In genomic region chr3:136962961-136963360, GRCh38 we compare ENCODE assay signal across 26 cellular contexts. TPM values are rescaled to one million over a fixed set of nuclear protein-coding genes. Genes with fewer than 3 reads are reported as not detected.
"Had no signal": no experiment of that assay in that cellular context is flagged by ENCODE, and none has a peak within 500 bp of the region (broad histone marks: within the 10 kb centered on the region; RNA-seq: fewer than 3 reads in every experiment).

No MANE protein-coding gene starts in this region.

- DNase-seq: effector CD8-positive, alpha-beta T cell; endodermal cell; foreskin melanocyte; glutamatergic neuron; heart right ventricle; hippocampal formation; immature natural killer cell; islet precursor cell; left ventricle myocardium superior; lower lobe of right lung; natural killer cell; occipital lobe; ovary; psoas muscle; right cardiac atrium; sigmoid colon; stimulated activated CD4-positive, alpha-beta T cell treated with anti-CD3 and anti-CD28 coated beads, Interleukin-2, amount 100 ng/mL, for 24 hours; stimulated activated CD4-positive, alpha-beta T cell treated with anti-CD3 and anti-CD28 coated beads, Interleukin-4, amount 100 ng/mL, for 24 hours; stimulated activated naive CD4-positive, alpha-beta T cell treated with Interleukin-2 at 50 U/mL for 16 hours; stomach; thyroid gland had no signal

- H3K36me3 ChIP-seq: esophagus muscularis mucosa, heart right ventricle, lower lobe of right lung, ovary, sigmoid colon, stomach, thyroid gland had no signal

- H3K9me3 Mint-ChIP-seq: memory B cell; natural killer cell; stimulated activated effector memory CD8-positive, alpha-beta T cell treated with anti-CD3 and anti-CD28 coated beads, Interleukin-12 subunit alpha, Interleukin-12 subunit beta, amount 100 ng/mL, for 72 hours; type B pancreatic cell had no signal

- ATAC-seq: heart right ventricle; left ventricle myocardium superior; lower lobe of right lung; natural killer cell; psoas muscle; right cardiac atrium; stimulated activated effector memory CD8-positive, alpha-beta T cell treated with anti-CD3 and anti-CD28 coated beads, Interleukin-12 subunit alpha, Interleukin-12 subunit beta, amount 100 ng/mL, for 72 hours had no signal

- H3K27me3 ChIP-seq: esophagus muscularis mucosa, heart right ventricle, ovary, sigmoid colon, stomach, thyroid gland had no signal

- H3K4me1 ChIP-seq: esophagus muscularis mucosa, heart right ventricle, lower lobe of right lung, psoas muscle, sigmoid colon, stomach, thyroid gland had no signal

- H3K27me3 Mint-ChIP-seq: memory B cell, type B pancreatic cell had no signal

- H3K27ac Mint-ChIP-seq: endodermal cell; immature natural killer cell; memory B cell; natural killer cell; stimulated activated effector memory CD8-positive, alpha-beta T cell treated with anti-CD3 and anti-CD28 coated beads, Interleukin-12 subunit alpha, Interleukin-12 subunit beta, amount 100 ng/mL, for 72 hours; type B pancreatic cell had no signal

- H3K4me3 ChIP-seq: esophagus muscularis mucosa, heart right ventricle, lower lobe of right lung, ovary, psoas muscle, sigmoid colon, stomach, thyroid gland had no signal

- H3K9me3 ChIP-seq: esophagus muscularis mucosa, heart right ventricle, lower lobe of right lung, ovary, psoas muscle, sigmoid colon, stomach, thyroid gland had no signal

- H3K36me3 Mint-ChIP-seq: natural killer cell; stimulated activated effector memory CD8-positive, alpha-beta T cell treated with anti-CD3 and anti-CD28 coated beads, Interleukin-12 subunit alpha, Interleukin-12 subunit beta, amount 100 ng/mL, for 72 hours; type B pancreatic cell had no signal

- H3K4me1 Mint-ChIP-seq: immature natural killer cell, memory B cell had no signal

- H3K27ac ChIP-seq: esophagus muscularis mucosa, heart right ventricle, lower lobe of right lung, ovary, psoas muscle, sigmoid colon, stomach, thyroid gland had no signal

- H3K4me3 Mint-ChIP-seq: endodermal cell; immature natural killer cell; memory B cell; natural killer cell; stimulated activated effector memory CD8-positive, alpha-beta T cell treated with anti-CD3 and anti-CD28 coated beads, Interleukin-12 subunit alpha, Interleukin-12 subunit beta, amount 100 ng/mL, for 72 hours; type B pancreatic cell had no signal

RNA-seq across cellular contexts. Expression of gene IL20RB, which starts 5.2 kb away (rescaled TPM):
- total RNA-seq: epithelial cell of proximal tubule had no signal
